Comparison of ENCODE assay signal across 11 cellular contexts in the genomic region with DNA sequence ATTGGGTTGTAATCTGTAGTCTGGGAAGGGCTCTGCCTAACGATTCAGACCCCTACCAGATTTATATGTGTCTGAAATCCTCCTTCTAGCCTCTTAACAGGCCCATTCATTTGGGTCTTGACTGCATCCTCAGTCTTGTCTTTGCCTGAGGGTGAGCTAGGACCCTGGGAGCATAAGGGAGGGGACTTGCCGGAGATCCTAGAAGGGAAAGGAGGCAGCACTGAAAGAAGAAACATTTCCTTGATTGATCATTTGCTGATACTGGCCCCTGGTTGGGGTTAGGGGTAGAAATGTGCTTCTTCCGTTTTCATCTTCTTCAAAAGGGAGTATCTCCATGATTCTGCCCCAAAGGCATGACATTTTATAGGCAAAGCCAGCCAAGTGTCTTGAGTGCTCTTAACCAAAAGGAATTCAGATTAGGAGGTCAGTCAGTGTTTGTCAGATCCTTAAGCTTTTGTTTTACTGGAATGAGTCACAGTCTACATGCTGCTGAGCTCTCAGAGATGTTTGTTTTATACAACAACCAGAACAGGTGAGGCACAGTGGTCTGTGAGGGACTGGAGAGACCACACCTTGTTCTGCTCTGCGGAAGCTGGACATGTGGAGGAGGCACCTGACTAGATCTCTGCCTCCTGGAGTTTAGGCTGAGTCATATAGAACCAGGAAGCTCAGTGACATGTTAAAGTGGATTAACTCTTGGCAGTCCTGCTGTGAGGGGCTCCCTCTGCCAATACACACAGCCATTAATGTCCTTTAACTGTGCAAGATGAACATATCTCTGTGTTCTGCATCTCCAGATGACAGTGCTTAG. TPM values are rescaled to one million over a fixed set of nuclear protein-coding genes. Genes with fewer than 3 reads are reported as not detected.
DNase-seq lines count a peak whose midpoint lies in the region; ATAC-seq, FAIRE-seq and TF ChIP-seq lines count a peak whose summit lies in the region.
"Had no signal": no experiment of that assay in that cellular context is flagged by ENCODE, and none has a peak within 500 bp of the region (broad histone marks: within the 10 kb centered on the region; RNA-seq: fewer than 3 reads in every experiment).

No MANE protein-coding gene starts in this region.

- peak; percentile 70 for DNase-seq in GM23338 (ENCODE audit: low spot score)
- DNase-seq in NCI-H2227 treated with DMSO at 0.1 percent for 48 hours (lab: John Stamatoyannopoulos, UW): peak; percentile 4
- DNase-seq in bronchial epithelial cell (ENCODE audit: low read depth): peak; percentile 100
- DNase-seq in NCI-H524 treated with DMSO at 0.1 percent for 48 hours (lab: John Stamatoyannopoulos, UW): no peak
- DNase-seq in COLO829 (ENCODE audit: low spot score): no peak
- DNase-seq in activated naive CD4-positive, alpha-beta T cell treated with anti-CD3 and anti-CD28 coated beads, Interleukin-2, amount 50 U/mL, for 72 hours (ENCODE audit: low spot score in 2 of 2): no peak
- DNase-seq: effector memory CD4-positive, alpha-beta T cell; NCI-H1105 had no signal

- no peaks in the 10 kb centered on the region for H3K79me2 ChIP-seq in GM23338 (replicated peaks; ENCODE audit: insufficient read depth)
- peaks cover 12% of the 10 kb centered on the region for H3K79me2 ChIP-seq in neural cell (replicated peaks; ENCODE audit: insufficient read depth, low read length)

- H3F3A ChIP-seq in GM23338 (replicated peaks; ENCODE audit: low read depth) (no peaks in the 10 kb centered on the region; the same call in 1 of the 2 replicates), neural cell (ENCODE audit: insufficient read depth, low read length, poor library complexity, severe bottlenecking) (peaks cover 8% of the 10 kb centered on the region)

- H3K9ac ChIP-seq in neural cell (ENCODE audit: low read length): peak overlapping the region; percentile 34

- FAIRE-seq in bronchial epithelial cell (lab: Jason Lieb, UNC): peak; percentile 100

- H3K36me3 ChIP-seq in GM23338 (ENCODE audit: insufficient read depth) (no peaks in the 10 kb centered on the region), bronchial epithelial cell (ENCODE audit: control insufficient read depth, insufficient read depth, low read length) (no peaks in the 10 kb centered on the region), neural cell (ENCODE audit: insufficient read depth, low read length) (no peaks in the 10 kb centered on the region)

- H3K27ac ChIP-seq in GM23338 (ENCODE audit: low read depth): peak overlapping the region; percentile 83
- H3K27ac ChIP-seq in neural cell (ENCODE audit: low read length): peak overlapping the region; percentile 67

- H4K20me1 ChIP-seq in GM23338 (replicated peaks; ENCODE audit: insufficient read depth): no peaks in the 10 kb centered on the region
- no peaks in the 10 kb centered on the region for H4K20me1 ChIP-seq in neural cell (ENCODE audit: insufficient read depth)

- peaks cover 56% of the 10 kb centered on the region for H3K4me1 Mint-ChIP-seq in GM23338

- H3K27me3 Mint-ChIP-seq in GM23338 (ENCODE audit: insufficient read depth, low read depth, poor library complexity): peaks cover 2% of the 10 kb centered on the region

- H3K27me3 ChIP-seq in GM23338 (ENCODE audit: insufficient read depth) (no peaks in the 10 kb centered on the region), bronchial epithelial cell (ENCODE audit: control insufficient read depth, insufficient read depth, low read length) (no peaks in the 10 kb centered on the region), neural cell (ENCODE audit: insufficient read depth, low read depth, low read length) (no peaks in the 10 kb centered on the region)

- H3K27ac Mint-ChIP-seq in GM23338: peak overlapping the region; percentile 94
- no peak overlapping the region for H3K27ac Mint-ChIP-seq in activated naive CD4-positive, alpha-beta T cell treated with anti-CD3 and anti-CD28 coated beads, Interleukin-2, amount 50 U/mL, for 72 hours
- H3K27ac Mint-ChIP-seq: natural killer cell treated with Interleukin-12 subunit alpha and Interleukin-12 subunit beta and Interleukin-15 and Interleukin-18, amount 100 ng/mL, for 72 hours had no signal

- H3K4me3 ChIP-seq in GM23338 (peak overlapping the region; percentile 11; the same call in 1 of the 2 replicates), bronchial epithelial cell (ENCODE audit: low read depth, low read length) (no peak overlapping the region), neural cell (ENCODE audit: low read length) (peak overlapping the region; percentile 38)

- peak; percentile 53 for TF ChIP-seq EP300 in neural cell (conservative IDR thresholded peaks at IDR 0.05; ENCODE audit: poor library complexity, severe bottlenecking)

- H3K9me3 ChIP-seq in neural cell (ENCODE audit: low read length): no peaks in the 10 kb centered on the region

- H3K9me3 Mint-ChIP-seq in GM23338: no peaks in the 10 kb centered on the region
- H3K9me3 Mint-ChIP-seq in activated naive CD4-positive, alpha-beta T cell treated with anti-CD3 and anti-CD28 coated beads, Interleukin-2, amount 50 U/mL, for 72 hours: peaks cover 0 to 5% of the 10 kb centered on the region in 2 donors

- H2AFZ ChIP-seq in GM23338 (no peak overlapping the region), neural cell (ENCODE audit: low read depth, low read length) (no peak overlapping the region)

- peaks cover 52% of the 10 kb centered on the region for H3K4me1 ChIP-seq in GM23338 (ENCODE audit: insufficient read depth)

- H3K36me3 Mint-ChIP-seq in GM23338 (ENCODE audit: low read depth): peaks cover 7% of the 10 kb centered on the region; the same call in 2 of the 3 replicates
- H3K36me3 Mint-ChIP-seq in activated naive CD4-positive, alpha-beta T cell treated with anti-CD3 and anti-CD28 coated beads, Interleukin-2, amount 50 U/mL, for 72 hours: peaks cover 0 to 5% of the 10 kb centered on the region in 2 donors
- H3K36me3 Mint-ChIP-seq: natural killer cell treated with Interleukin-12 subunit alpha and Interleukin-12 subunit beta and Interleukin-15 and Interleukin-18, amount 100 ng/mL, for 72 hours had no signal

- H3K4me2 ChIP-seq in GM23338 (peak overlapping the region; percentile 53), neural cell (ENCODE audit: low read length) (peak overlapping the region; percentile 25)

- no peaks in the 10 kb centered on the region for H3K9me2 ChIP-seq in GM23338 (ENCODE audit: insufficient read depth)
- no peaks in the 10 kb centered on the region for H3K9me2 ChIP-seq in neural cell (ENCODE audit: insufficient read depth, low read length)

- H3K4me3 Mint-ChIP-seq in GM23338: peak overlapping the region; percentile 20; the same call in 2 of the 3 replicates
- H3K4me3 Mint-ChIP-seq: natural killer cell treated with Interleukin-12 subunit alpha and Interleukin-12 subunit beta and Interleukin-15 and Interleukin-18, amount 100 ng/mL, for 72 hours had no signal

- ATAC-seq in GM23338: peak; percentile 39
- no peak for ATAC-seq in activated naive CD4-positive, alpha-beta T cell treated with anti-CD3 and anti-CD28 coated beads, Interleukin-2, amount 50 U/mL, for 72 hours
- ATAC-seq in HG03097 (IDR thresholded peaks at IDR 0.05; ENCODE audit: low FRiP score, unreplicated experiment): no peak
- ATAC-seq: natural killer cell treated with Interleukin-12 subunit alpha and Interleukin-12 subunit beta and Interleukin-15 and Interleukin-18, amount 100 ng/mL, for 72 hours had no signal

- TF ChIP-seq RAD21 in neural cell (conservative IDR thresholded peaks at IDR 0.05): no peak

- TF ChIP-seq CTCF in GM23338 (conservative IDR thresholded peaks at IDR 0.05; ENCODE audit: low read depth in 2 of 2): no peak
- TF ChIP-seq CTCF in bronchial epithelial cell (IDR thresholded peaks at IDR 0.05; ENCODE audit: insufficient read depth, low read length, severe bottlenecking): no peak
- no peak for TF ChIP-seq CTCF in neural cell (IDR thresholded peaks at IDR 0.05; ENCODE audit: poor library complexity, severe bottlenecking)

TF ChIP-seq in neural cell, 6 proteins besides CTCF, POLR2A, EP300 and RAD21:
- TF ChIP-seq POLR2AphosphoS5 (IDR thresholded peaks at IDR 0.05) (peak; percentile 74), SMC3 (conservative IDR thresholded peaks at IDR 0.05; ENCODE audit: poor library complexity) (no peak)

RNA-seq across cellular contexts. Expression of a gene that starts 37.7 kb away (rescaled TPM):
- 11.8 and 13.1 TPM in 2 replicates for total RNA-seq in GM23338 (2014; rRNA removed; shearing (Covaris generic))
- polyA plus RNA-seq in GM23338 (2016; fragmentation: Nextera tagmentation; extraction: Ambion mirVana) (0.54 and 1.8 TPM in 2 replicates), neural cell (7.6 and 9.3 TPM in 2 replicates)
- 14.1 and 16.8 TPM in 2 replicates for total RNA-seq in bronchial epithelial cell
- polyA minus RNA-seq in neural cell: 39.0 and 39.9 TPM in 2 replicates
- not detected for total RNA-seq in activated naive CD4-positive, alpha-beta T cell treated with anti-CD3 and anti-CD28 coated beads, Interleukin-2, amount 50 U/mL, for 72 hours
- total RNA-seq: natural killer cell treated with Interleukin-12 subunit alpha and Interleukin-12 subunit beta and Interleukin-15 and Interleukin-18, amount 100 ng/mL, for 72 hours had no signal

RNA-seq across cellular contexts. Expression of a gene that starts 47.2 kb away (rescaled TPM):
- total RNA-seq in GM23338 (2014; rRNA removed; shearing (Covaris generic)): 0.03 and 0.08 TPM in 2 replicates
- polyA plus RNA-seq in GM23338 (2016; fragmentation: Nextera tagmentation; extraction: Ambion mirVana) (0.05 and 0.09 TPM in 2 replicates), neural cell (0.10 TPM in 1 of 2 replicates, not detected in the other)
- total RNA-seq in bronchial epithelial cell: not detected in 2 replicates
- 0.12 and 0.24 TPM in 2 replicates for polyA minus RNA-seq in neural cell
- not detected for total RNA-seq in activated naive CD4-positive, alpha-beta T cell treated with anti-CD3 and anti-CD28 coated beads, Interleukin-2, amount 50 U/mL, for 72 hours
- total RNA-seq: natural killer cell treated with Interleukin-12 subunit alpha and Interleukin-12 subunit beta and Interleukin-15 and Interleukin-18, amount 100 ng/mL, for 72 hours had no signal

Comparison
In these comparisons a context has a peak if more than half of its experiments do, and no peak if none do; other contexts are left out.
1. DNase-seq: peak in GM23338 (single experiment), NCI-H2227 treated with DMSO at 0.1 percent for 48 hours (single experiment) and bronchial epithelial cell (single experiment); none in NCI-H524 treated with DMSO at 0.1 percent for 48 hours (single experiment), COLO829 (single experiment) and activated naive CD4-positive, alpha-beta T cell treated with anti-CD3 and anti-CD28 coated beads, Interleukin-2, amount 50 U/mL, for 72 hours (0 of 2).
2. RNA of a gene that starts 37.7 kb away (total RNA-seq): 14.1 to 16.8 TPM in bronchial epithelial cell and 11.8 to 13.1 TPM in GM23338; not detected in activated naive CD4-positive, alpha-beta T cell treated with anti-CD3 and anti-CD28 coated beads, Interleukin-2, amount 50 U/mL, for 72 hours; every median in the first group is over 10 times any median in the second.